Comparison of ENCODE assay signal across 22 cellular contexts in genomic region chr6:156713548-156713947, GRCh38.
A peak's percentile ranks its signal among the peaks of the same experiment; 100 is the strongest.
DNase-seq lines count a peak whose midpoint lies in the region; ATAC-seq, FAIRE-seq and TF ChIP-seq lines count a peak whose summit lies in the region.
"Had no signal": no experiment of that assay in that cellular context is flagged by ENCODE, and none has a peak within 500 bp of the region (broad histone marks: within the 10 kb centered on the region; RNA-seq: fewer than 3 reads in every experiment).

No MANE protein-coding gene starts in this region.

- H3K4me3 Mint-ChIP-seq in activated CD4-positive, alpha-beta T cell treated with anti-CD3 and anti-CD28 coated beads for 36 hours = no peak overlapping the region
- H3K4me3 Mint-ChIP-seq: CD4-positive, alpha-beta memory T cell had no signal

- no peaks in the 10 kb centered on the region for H3K36me3 ChIP-seq in DOHH2 (ENCODE audit: control insufficient read depth, low read length)
- no peaks in the 10 kb centered on the region for H3K36me3 ChIP-seq in OCI-LY7 (ENCODE audit: insufficient read depth, low read length)
- no peaks in the 10 kb centered on the region for H3K36me3 ChIP-seq in keratinocyte (ENCODE audit: control insufficient read depth in 2 of 2, extremely low read depth in 1 of 2, insufficient read depth in 2 of 2, low read length in 2 of 2)

- dilution Hi-C loops in keratinocyte (cut with MboI; ENCODE audit: extremely low pct_ligation_motif_present, low sequenced_read_pairs) = no loop called here

- no peak for TF ChIP-seq CTCF in DOHH2 (IDR thresholded peaks at IDR 0.05; ENCODE audit: low read depth, low read length, poor library complexity, severe bottlenecking)
- TF ChIP-seq CTCF in OCI-LY7 (conservative IDR thresholded peaks at IDR 0.05; ENCODE audit: low read length) = no peak
- TF ChIP-seq CTCF in keratinocyte (optimal IDR thresholded peaks at IDR 0.05 in 1 of 3, IDR thresholded peaks at IDR 0.05 in 1 of 3, conservative IDR thresholded peaks at IDR 0.05 in 1 of 3; ENCODE audit: extremely low read depth in 1 of 3, insufficient read depth in 2 of 3, low read length in 3 of 3) = no peak

- H3K9me1 ChIP-seq in keratinocyte (ENCODE audit: control insufficient read depth, extremely low read depth, insufficient read depth, low read length) = no peaks in the 10 kb centered on the region

- FAIRE-seq in GM18507 (lab: Jason Lieb, UNC) (peak; percentile 15), keratinocyte (lab: Jason Lieb, UNC) (no peak)
- FAIRE-seq: A549, GM12878, H1 had no signal

- H3K27me3 ChIP-seq in DOHH2 (ENCODE audit: control insufficient read depth, low read length) (no peaks in the 10 kb centered on the region), keratinocyte (ENCODE audit: control insufficient read depth, extremely low read depth, insufficient read depth, low read length) (no peaks in the 10 kb centered on the region)

- H4K20me1 ChIP-seq in DOHH2 (ENCODE audit: control insufficient read depth, insufficient read depth, low read depth, low read length) (no peaks in the 10 kb centered on the region), OCI-LY7 (ENCODE audit: insufficient read depth, low read length) (no peaks in the 10 kb centered on the region), keratinocyte (ENCODE audit: control insufficient read depth, extremely low read depth, insufficient read depth, low read length) (no peaks in the 10 kb centered on the region)

- H3K4me2 ChIP-seq in DOHH2 (ENCODE audit: low read length) (peak overlapping the region; percentile 6; the same call in 1 of the 2 replicates), OCI-LY7 (ENCODE audit: low read length) (no peak overlapping the region), keratinocyte (ENCODE audit: control insufficient read depth, extremely low read depth, insufficient read depth, low read depth, low read length) (no peak overlapping the region)
- H3K4me2 ChIP-seq: A549 had no signal

- no peak overlapping the region for H3K27ac Mint-ChIP-seq in activated CD4-positive, alpha-beta T cell treated with anti-CD3 and anti-CD28 coated beads for 36 hours

- H3K4me1 Mint-ChIP-seq in activated CD4-positive, alpha-beta T cell treated with anti-CD3 and anti-CD28 coated beads for 36 hours = peaks cover under 1% of the 10 kb centered on the region

- H2AFZ ChIP-seq in OCI-LY7 (ENCODE audit: low read length) (peak overlapping the region; percentile 47; the same call in 1 of the 2 replicates), keratinocyte (ENCODE audit: control insufficient read depth, low read length) (peak overlapping the region; percentile 34)
- H2AFZ ChIP-seq: GM23248 had no signal

- H3K9ac ChIP-seq in keratinocyte (ENCODE audit: control insufficient read depth, extremely low read depth, insufficient read depth, low read length) = no peak overlapping the region
- H3K9ac ChIP-seq: GM23248 had no signal

- peaks cover 2% of the 10 kb centered on the region for H3K27me3 Mint-ChIP-seq in activated CD4-positive, alpha-beta T cell treated with anti-CD3 and anti-CD28 coated beads for 36 hours

- intact Hi-C loops in OCI-LY7 (cut with micrococcal nuclease; ENCODE audit: unreplicated experiment) = no loop called here
- intact Hi-C loops in activated CD4-positive, alpha-beta T cell treated with anti-CD3 and anti-CD28 coated beads for 36 hours (cut with DNase I, micrococcal nuclease) = no loop called here

- DNase-seq in GM18507 (ENCODE audit: extremely low spot score, insufficient read length, low read depth) (no peak), OCI-LY7 (ENCODE audit: low spot score) (no peak), keratinocyte (ENCODE audit: low read depth, low spot score) (no peak), AG08395 (ENCODE audit: low spot score) (no peak), EL (no peak)
- no peak for DNase-seq in activated CD4-positive, alpha-beta T cell treated with anti-CD3 and anti-CD28 coated beads for 36 hours
- DNase-seq: 8988T; ACHN; C1 segment of cervical spinal cord; Calu3; CD4-positive, alpha-beta memory T cell; COR-L47; DMS53; DMS79 treated with DMSO at 0.1 percent for 48 hours; GDM1; GM23248; H7; HCEC 1CT had no signal

- BruUV-seq in OCI-LY7 (replicated peaks; lab: Mats Ljungman, UMichigan) = no TSS peak

- CTCF ChIA-PET in OCI-LY7 (lab: Charles Lee; ENCODE audit: unreplicated experiment) = no interaction called here
- CTCF ChIA-PET in activated CD4-positive, alpha-beta T cell treated with anti-CD3 and anti-CD28 coated beads for 36 hours (lab: Charles Lee) = no interaction called here

- no peaks in the 10 kb centered on the region for H3K36me3 Mint-ChIP-seq in activated CD4-positive, alpha-beta T cell treated with anti-CD3 and anti-CD28 coated beads for 36 hours (ENCODE audit: low read depth)
- H3K36me3 Mint-ChIP-seq: CD4-positive, alpha-beta memory T cell had no signal

- H3K79me2 ChIP-seq in DOHH2 (ENCODE audit: control insufficient read depth, low read length) = no peaks in the 10 kb centered on the region
- H3K79me2 ChIP-seq in OCI-LY7 (ENCODE audit: insufficient read depth, low read depth, low read length) = no peaks in the 10 kb centered on the region
- no peaks in the 10 kb centered on the region for H3K79me2 ChIP-seq in keratinocyte (ENCODE audit: control insufficient read depth, insufficient read depth, low read length)

- ATAC-seq in activated CD4-positive, alpha-beta T cell treated with anti-CD3 and anti-CD28 coated beads for 36 hours = no peak
- ATAC-seq: A549, GM12878 had no signal

- H3K4me3 ChIP-seq in DOHH2 (ENCODE audit: low read length) (no peak overlapping the region), OCI-LY7 (ENCODE audit: low read depth, low read length, poor library complexity, severe bottlenecking) (no peak overlapping the region), keratinocyte (ENCODE audit: control insufficient read depth in 2 of 3, extremely low read depth in 1 of 3, insufficient read depth in 2 of 3, low read depth in 1 of 3, low read length in 3 of 3) (no peak overlapping the region)
- H3K4me3 ChIP-seq: A549, GM12878, GM23248 had no signal

- H3K27ac ChIP-seq in DOHH2 (ENCODE audit: low read depth, low read length) = no peak overlapping the region
- H3K27ac ChIP-seq in OCI-LY7 (ENCODE audit: low read depth, low read length, poor library complexity, severe bottlenecking) = no peak overlapping the region
- H3K27ac ChIP-seq in keratinocyte (ENCODE audit: control insufficient read depth, insufficient read depth, low read length) = no peak overlapping the region
- H3K27ac ChIP-seq: A549, GM23248 had no signal

- H3K9me3 Mint-ChIP-seq in activated CD4-positive, alpha-beta T cell treated with anti-CD3 and anti-CD28 coated beads for 36 hours (ENCODE audit: low read depth) = no peaks in the 10 kb centered on the region
- H3K9me3 Mint-ChIP-seq: CD4-positive, alpha-beta memory T cell had no signal

- H3F3A ChIP-seq in DOHH2 (ENCODE audit: control insufficient read depth, insufficient read depth) = peaks cover 2% of the 10 kb centered on the region

- H3K9me3 ChIP-seq in DOHH2 (ENCODE audit: control insufficient read depth, insufficient read depth, low read length) (no peaks in the 10 kb centered on the region), OCI-LY7 (ENCODE audit: low read length) (no peaks in the 10 kb centered on the region), keratinocyte (ENCODE audit: control insufficient read depth, low read depth, low read length) (no peaks in the 10 kb centered on the region)
- H3K9me3 ChIP-seq: A549 had no signal

- H3K9me2 ChIP-seq in DOHH2 (replicated peaks; ENCODE audit: control insufficient read depth, low read length) = no peaks in the 10 kb centered on the region
- no peaks in the 10 kb centered on the region for H3K9me2 ChIP-seq in OCI-LY7 (ENCODE audit: insufficient read depth, low read length)

- H3K4me1 ChIP-seq in DOHH2 (ENCODE audit: control insufficient read depth, low read length) (peaks cover 28% of the 10 kb centered on the region), OCI-LY7 (ENCODE audit: insufficient read depth, low read length, poor library complexity, severe bottlenecking) (peaks cover 14% of the 10 kb centered on the region), keratinocyte (ENCODE audit: control insufficient read depth, extremely low read depth, insufficient read depth, low read length) (peaks cover 2% of the 10 kb centered on the region)

- POLR2A ChIA-PET in OCI-LY7 (lab: Charles Lee) = interaction anchor here (0.8 to 1.0 kb wide), 2 partner anchors 12 to 40 kb away, joined by 5 read pairs; no protein-coding TSS in a partner anchor
- POLR2A ChIA-PET in activated CD4-positive, alpha-beta T cell treated with anti-CD3 and anti-CD28 coated beads for 36 hours (lab: Charles Lee) = no interaction called here
